In the genomic region with DNA sequence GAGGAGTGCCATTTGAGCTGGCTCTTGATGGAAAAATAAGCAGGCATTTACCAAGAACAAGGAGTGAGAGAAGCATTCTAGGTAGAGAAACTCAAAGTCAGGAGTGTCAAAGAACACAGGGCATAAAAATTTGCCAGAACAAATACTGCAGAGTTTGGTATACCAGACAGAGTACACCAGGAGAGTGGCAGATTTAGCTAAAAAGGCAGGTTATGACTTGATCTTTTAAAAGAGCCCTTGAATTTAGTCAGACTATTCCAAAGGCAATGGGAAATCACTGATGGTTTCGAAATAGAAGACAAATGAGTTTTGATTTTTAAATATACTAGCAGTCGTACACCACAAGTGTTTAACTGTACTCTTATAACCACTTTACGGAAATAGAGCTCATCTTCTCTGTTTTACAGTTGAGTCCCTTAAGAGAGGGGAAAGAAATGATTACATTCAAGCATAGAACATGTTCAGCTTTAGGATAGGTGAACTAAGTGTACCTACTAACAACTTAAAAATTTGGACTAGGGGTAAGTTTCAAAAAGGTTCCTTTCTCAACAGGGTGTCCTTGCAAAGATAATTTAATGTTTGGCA, we compare ENCODE assay signal across 13 cellular contexts. TPM values are rescaled to one million over a fixed set of nuclear protein-coding genes. Genes with fewer than 3 reads are reported as not detected.
DNase-seq lines count a peak whose midpoint lies in the region; ATAC-seq and TF ChIP-seq lines count a peak whose summit lies in the region.
"Had no signal": no experiment of that assay in that cellular context is flagged by ENCODE, and none has a peak within 500 bp of the region (broad histone marks: within the 10 kb centered on the region; RNA-seq: fewer than 3 reads in every experiment).

No MANE protein-coding gene starts in this region.

- peak; percentile 59 to 62 for ATAC-seq in activated T-cell treated with anti-CD3 and anti-CD28 coated beads, Interleukin-2, amount 50 U/mL, for 72 hours (replicated peaks in 1 of 2)
- ATAC-seq in left lobe of liver (peak; percentile 69), thoracic aorta (ENCODE audit: insufficient number of reproducible peaks, low FRiP score, low read depth) (no peak), GM21423 (IDR thresholded peaks at IDR 0.05; ENCODE audit: unreplicated experiment) (no peak)

- H3K36me3 ChIP-seq in thoracic aorta, result no peaks in the 10 kb centered on the region
- H3K36me3 ChIP-seq: tibial artery had no signal

- no peak for TF ChIP-seq CTCF in thoracic aorta (IDR thresholded peaks at IDR 0.05)

- no peaks in the 10 kb centered on the region for H3K9me3 ChIP-seq in thoracic aorta
- H3K9me3 ChIP-seq: SJCRH30, tibial artery had no signal

- no peaks in the 10 kb centered on the region for H3K9me3 Mint-ChIP-seq in activated T-cell treated with anti-CD3 and anti-CD28 coated beads, Interleukin-2, amount 50 U/mL, for 72 hours
- no peaks in the 10 kb centered on the region for H3K9me3 Mint-ChIP-seq in activated naive CD8-positive, alpha-beta T cell (ENCODE audit: low read depth)

- H3K4me1 Mint-ChIP-seq in activated T-cell treated with anti-CD3 and anti-CD28 coated beads, Interleukin-2, amount 50 U/mL, for 72 hours (ENCODE audit: low read depth), result peaks cover 93% of the 10 kb centered on the region
- H3K4me1 Mint-ChIP-seq in activated naive CD8-positive, alpha-beta T cell (ENCODE audit: low read depth), result peaks cover 88% of the 10 kb centered on the region

- H3K4me3 Mint-ChIP-seq in activated T-cell treated with anti-CD3 and anti-CD28 coated beads, Interleukin-2, amount 50 U/mL, for 72 hours, result peak overlapping the region; percentile 59 to 88
- H3K4me3 Mint-ChIP-seq in activated naive CD8-positive, alpha-beta T cell, result peak overlapping the region; percentile 82

- no peaks in the 10 kb centered on the region for H3K27me3 Mint-ChIP-seq in activated T-cell treated with anti-CD3 and anti-CD28 coated beads, Interleukin-2, amount 50 U/mL, for 72 hours (ENCODE audit: low read depth)
- H3K27me3 Mint-ChIP-seq in activated naive CD8-positive, alpha-beta T cell, result no peaks in the 10 kb centered on the region

- peaks cover 10 to 60% of the 10 kb centered on the region in 2 donors for H3K36me3 Mint-ChIP-seq in activated T-cell treated with anti-CD3 and anti-CD28 coated beads, Interleukin-2, amount 50 U/mL, for 72 hours (ENCODE audit: insufficient read depth in 2 of 2)
- H3K36me3 Mint-ChIP-seq in activated naive CD8-positive, alpha-beta T cell, result peaks cover 34% of the 10 kb centered on the region

- peaks cover 92 to 97% of the 10 kb centered on the region in 2 donors for H3K4me1 ChIP-seq in thoracic aorta (ENCODE audit: control insufficient read depth in 1 of 2, low read depth in 2 of 2)

- H3K27ac ChIP-seq in thoracic aorta, result peak overlapping the region in 1 of 2 donors; percentile 41
- H3K27ac ChIP-seq: SJCRH30 had no signal

- peak overlapping the region; percentile 12 for H3K4me3 ChIP-seq in thoracic aorta
- H3K4me3 ChIP-seq: SJCRH30, tibial artery had no signal

- peak overlapping the region; percentile 78 for H3K27ac Mint-ChIP-seq in activated T-cell treated with anti-CD3 and anti-CD28 coated beads, Interleukin-2, amount 50 U/mL, for 72 hours
- H3K27ac Mint-ChIP-seq in activated naive CD8-positive, alpha-beta T cell, result peak overlapping the region; percentile 89

- no peak for DNase-seq in activated T-cell treated with anti-CD3 and anti-CD28 coated beads, Interleukin-2, amount 50 U/mL, for 72 hours
- no peak for DNase-seq in activated T-cell treated with anti-CD3 and anti-CD28 coated beads, Interleukin-2, amount 50 U/mL, for 48 hours
- DNase-seq in left lobe of liver (ENCODE audit: low spot score) (no peak), thoracic aorta (ENCODE audit: low spot score) (no peak), NCI-H69 (lab: John Stamatoyannopoulos, UW) (no peak)
- DNase-seq in stimulated activated naive CD4-positive, alpha-beta T cell (lab: John Stamatoyannopoulos, UW), result no peak
- DNase-seq: hypothalamus; NCI-H2081; SJCRH30; stimulated activated CD4-positive, alpha-beta T cell treated with anti-CD3 and anti-CD28 coated beads, Interleukin-2, amount 100 ng/mL, for 48 hours; tibial artery had no signal

- H3K27me3 ChIP-seq in thoracic aorta (replicated peaks; ENCODE audit: insufficient read depth), result no peaks in the 10 kb centered on the region
- H3K27me3 ChIP-seq: SJCRH30, tibial artery had no signal

RNA-seq across cellular contexts. Expression of gene UBE2D3, which starts 10.2 kb away (rescaled TPM):
- total RNA-seq in activated T-cell treated with anti-CD3 and anti-CD28 coated beads, Interleukin-2, amount 50 U/mL, for 72 hours, result 100 to 1,000 TPM; 460 to 481 TPM
- 137 TPM for total RNA-seq in left lobe of liver
- total RNA-seq in thoracic aorta, result 100 to 1,000 TPM; 245 to 376 TPM

RNA-seq across cellular contexts. Expression of gene CISD2, which starts 51.7 kb away (rescaled TPM):
- total RNA-seq in activated T-cell treated with anti-CD3 and anti-CD28 coated beads, Interleukin-2, amount 50 U/mL, for 72 hours, result 10 to 100 TPM; 36.3 to 38.4 TPM
- total RNA-seq in left lobe of liver, result 32.4 TPM
- 10 to 100 TPM in 1 of 2 donors, 1 to 10 TPM in 1; 4.9 to 10.2 TPM for total RNA-seq in thoracic aorta

RNA-seq across cellular contexts. Expression of gene MANBA, which starts 56.3 kb away (rescaled TPM):
- total RNA-seq in activated T-cell treated with anti-CD3 and anti-CD28 coated beads, Interleukin-2, amount 50 U/mL, for 72 hours, result 10 to 100 TPM; 14.8 to 16.8 TPM
- total RNA-seq in left lobe of liver, result 10.6 TPM
- 10 to 100 TPM; 37.2 to 41.3 TPM for total RNA-seq in thoracic aorta

Comparison
In these comparisons a context has a peak if more than half of its experiments do, and no peak if none do; other contexts are left out.
1. ATAC-seq: peak in activated T-cell treated with anti-CD3 and anti-CD28 coated beads, Interleukin-2, amount 50 U/mL, for 72 hours (2 of 2) and left lobe of liver (single experiment); none in thoracic aorta (single experiment) and GM21423 (single experiment).